1 cellular context compared by ENCODE assay signal in the genomic region with DNA sequence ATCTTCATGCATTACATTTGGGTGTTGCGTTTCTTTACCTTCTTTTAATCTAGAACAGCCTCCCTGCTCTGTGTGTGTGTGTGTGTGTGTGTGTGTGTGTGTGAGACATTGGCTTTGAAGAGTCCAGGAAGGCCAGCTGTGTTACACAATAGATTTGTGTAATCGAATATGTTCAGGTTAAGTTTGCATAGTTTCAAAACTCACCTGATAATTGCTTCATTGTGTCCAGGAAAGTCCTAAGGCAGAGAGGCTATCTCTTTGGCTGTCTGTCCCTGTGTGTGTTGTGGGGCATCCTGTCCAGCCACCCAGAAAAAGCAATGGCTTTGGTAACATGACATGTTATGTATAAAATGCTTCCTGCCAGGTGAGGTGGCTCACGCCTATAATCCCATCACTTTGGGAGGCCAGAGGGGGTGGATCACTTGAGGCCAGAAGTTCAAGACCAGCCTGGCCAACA.
A peak's percentile ranks its signal among the peaks of the same experiment; 100 is the strongest.
TF ChIP-seq lines count a peak whose summit lies in the region.

No MANE protein-coding gene starts in this region.

TF ChIP-seq in HepG2, 621 proteins besides CTCF, POLR2A, EP300 and RAD21 (continued from another document and continues in another):
- TF ChIP-seq, protein P1, sequence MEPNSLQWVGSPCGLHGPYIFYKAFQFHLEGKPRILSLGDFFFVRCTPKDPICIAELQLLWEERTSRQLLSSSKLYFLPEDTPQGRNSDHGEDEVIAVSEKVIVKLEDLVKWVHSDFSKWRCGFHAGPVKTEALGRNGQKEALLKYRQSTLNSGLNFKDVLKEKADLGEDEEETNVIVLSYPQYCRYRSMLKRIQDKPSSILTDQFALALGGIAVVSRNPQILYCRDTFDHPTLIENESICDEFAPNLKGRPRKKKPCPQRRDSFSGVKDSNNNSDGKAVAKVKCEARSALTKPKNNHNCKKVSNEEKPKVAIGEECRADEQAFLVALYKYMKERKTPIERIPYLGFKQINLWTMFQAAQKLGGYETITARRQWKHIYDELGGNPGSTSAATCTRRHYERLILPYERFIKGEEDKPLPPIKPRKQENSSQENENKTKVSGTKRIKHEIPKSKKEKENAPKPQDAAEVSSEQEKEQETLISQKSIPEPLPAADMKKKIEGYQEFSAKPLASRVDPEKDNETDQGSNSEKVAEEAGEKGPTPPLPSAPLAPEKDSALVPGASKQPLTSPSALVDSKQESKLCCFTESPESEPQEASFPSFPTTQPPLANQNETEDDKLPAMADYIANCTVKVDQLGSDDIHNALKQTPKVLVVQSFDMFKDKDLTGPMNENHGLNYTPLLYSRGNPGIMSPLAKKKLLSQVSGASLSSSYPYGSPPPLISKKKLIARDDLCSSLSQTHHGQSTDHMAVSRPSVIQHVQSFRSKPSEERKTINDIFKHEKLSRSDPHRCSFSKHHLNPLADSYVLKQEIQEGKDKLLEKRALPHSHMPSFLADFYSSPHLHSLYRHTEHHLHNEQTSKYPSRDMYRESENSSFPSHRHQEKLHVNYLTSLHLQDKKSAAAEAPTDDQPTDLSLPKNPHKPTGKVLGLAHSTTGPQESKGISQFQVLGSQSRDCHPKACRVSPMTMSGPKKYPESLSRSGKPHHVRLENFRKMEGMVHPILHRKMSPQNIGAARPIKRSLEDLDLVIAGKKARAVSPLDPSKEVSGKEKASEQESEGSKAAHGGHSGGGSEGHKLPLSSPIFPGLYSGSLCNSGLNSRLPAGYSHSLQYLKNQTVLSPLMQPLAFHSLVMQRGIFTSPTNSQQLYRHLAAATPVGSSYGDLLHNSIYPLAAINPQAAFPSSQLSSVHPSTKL (CRISPR knock-in tag; IDR thresholded peaks at IDR 0.05), result peak; percentile 44; the same call in 1 of the 2 replicates
- TF ChIP-seq ZNF331 (CRISPR knock-in tag; IDR thresholded peaks at IDR 0.05) (peak; percentile 35; the same call in 1 of the 2 replicates), XBP1 (CRISPR knock-in tag; IDR thresholded peaks at IDR 0.05) (no peak), PLRG1 (conservative IDR thresholded peaks at IDR 0.05) (no peak), SIN3B (IDR thresholded peaks at IDR 0.05; ENCODE audit: low read length) (no peak), HNRNPK (IDR thresholded peaks at IDR 0.05; ENCODE audit: low read depth, low read length, poor library complexity, severe bottlenecking) (no peak), PHF8 (CRISPR knock-in tag; IDR thresholded peaks at IDR 0.05) (no peak), CENPX (CRISPR knock-in tag; IDR thresholded peaks at IDR 0.05) (no peak), BHLHE40 (IDR thresholded peaks at IDR 0.05; ENCODE audit: low read length) (no peak), ARNTL (CRISPR knock-in tag; IDR thresholded peaks at IDR 0.05) (peak; percentile 51; the same call in 1 of the 2 replicates), ZNF430 (CRISPR knock-in tag; IDR thresholded peaks at IDR 0.05) (no peak), ZNF792 (CRISPR knock-in tag; IDR thresholded peaks at IDR 0.05) (no peak), RARA (CRISPR knock-in tag; IDR thresholded peaks at IDR 0.05) (peak; percentile 79), ZNF432 (CRISPR knock-in tag; IDR thresholded peaks at IDR 0.05; ENCODE audit: borderline replicate concordance) (no peak), TEAD3 (CRISPR knock-in tag; optimal IDR thresholded peaks at IDR 0.05; ENCODE audit: borderline replicate concordance) (peak; percentile 36), EED (CRISPR knock-in tag; IDR thresholded peaks at IDR 0.05) (no peak), HNF4G (IDR thresholded peaks at IDR 0.05; ENCODE audit: borderline replicate concordance, low read depth, low read length) (peak; percentile 62), HNF4G (CRISPR knock-in tag; IDR thresholded peaks at IDR 0.05; ENCODE audit: borderline replicate concordance, low read depth) (no peak), TRIM24 (CRISPR knock-in tag; IDR thresholded peaks at IDR 0.05) (peak; percentile 74), DMAP1 (CRISPR knock-in tag; IDR thresholded peaks at IDR 0.05) (no peak), ZNF20 (CRISPR knock-in tag; IDR thresholded peaks at IDR 0.05) (no peak), SRSF9 (IDR thresholded peaks at IDR 0.05; ENCODE audit: borderline replicate concordance, insufficient read depth, low read depth, low read length, poor library complexity, severe bottlenecking) (no peak), AHR (CRISPR knock-in tag; IDR thresholded peaks at IDR 0.05) (no peak), TBX3 (IDR thresholded peaks at IDR 0.05; ENCODE audit: borderline replicate concordance) (peak; percentile 32; the same call in 1 of the 2 replicates), NR2F1 (CRISPR knock-in tag; IDR thresholded peaks at IDR 0.05) (no peak), SRY (CRISPR knock-in tag; IDR thresholded peaks at IDR 0.05) (no peak), RARG (CRISPR knock-in tag; IDR thresholded peaks at IDR 0.05; ENCODE audit: low read depth) (no peak), ZNF766 (CRISPR knock-in tag; IDR thresholded peaks at IDR 0.05; ENCODE audit: borderline replicate concordance) (no peak), ZNF703 (CRISPR knock-in tag; IDR thresholded peaks at IDR 0.05; ENCODE audit: borderline replicate concordance) (0 out of 2 replicates have a peak, but pooled peaks have one; percentile 38), ZBTB1 (CRISPR knock-in tag; IDR thresholded peaks at IDR 0.05; ENCODE audit: borderline replicate concordance) (no peak), ZNF160 (CRISPR knock-in tag; IDR thresholded peaks at IDR 0.05) (no peak), ZNF10 (CRISPR knock-in tag; IDR thresholded peaks at IDR 0.05; ENCODE audit: borderline replicate concordance, low read depth) (no peak), GATAD2A (CRISPR knock-in tag; IDR thresholded peaks at IDR 0.05) (peak; percentile 74), ZNF296 (CRISPR knock-in tag; conservative IDR thresholded peaks at IDR 0.05) (no peak), MBNL3 (CRISPR knock-in tag; conservative IDR thresholded peaks at IDR 0.05) (no peak), NCOA2 (CRISPR knock-in tag; IDR thresholded peaks at IDR 0.05) (peak; percentile 81)
- TF ChIP-seq, protein P2, sequence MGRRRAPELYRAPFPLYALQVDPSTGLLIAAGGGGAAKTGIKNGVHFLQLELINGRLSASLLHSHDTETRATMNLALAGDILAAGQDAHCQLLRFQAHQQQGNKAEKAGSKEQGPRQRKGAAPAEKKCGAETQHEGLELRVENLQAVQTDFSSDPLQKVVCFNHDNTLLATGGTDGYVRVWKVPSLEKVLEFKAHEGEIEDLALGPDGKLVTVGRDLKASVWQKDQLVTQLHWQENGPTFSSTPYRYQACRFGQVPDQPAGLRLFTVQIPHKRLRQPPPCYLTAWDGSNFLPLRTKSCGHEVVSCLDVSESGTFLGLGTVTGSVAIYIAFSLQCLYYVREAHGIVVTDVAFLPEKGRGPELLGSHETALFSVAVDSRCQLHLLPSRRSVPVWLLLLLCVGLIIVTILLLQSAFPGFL (CRISPR knock-in tag; IDR thresholded peaks at IDR 0.05), result no peak
- TF ChIP-seq, protein P3, sequence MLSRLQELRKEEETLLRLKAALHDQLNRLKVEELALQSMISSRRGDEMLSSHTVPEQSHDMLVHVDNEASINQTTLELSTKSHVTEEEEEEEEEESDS (CRISPR knock-in tag; IDR thresholded peaks at IDR 0.05; ENCODE audit: borderline replicate concordance), result 0 out of 2 replicates have a peak, but pooled peaks have one; percentile 27
- TF ChIP-seq, protein P4, sequence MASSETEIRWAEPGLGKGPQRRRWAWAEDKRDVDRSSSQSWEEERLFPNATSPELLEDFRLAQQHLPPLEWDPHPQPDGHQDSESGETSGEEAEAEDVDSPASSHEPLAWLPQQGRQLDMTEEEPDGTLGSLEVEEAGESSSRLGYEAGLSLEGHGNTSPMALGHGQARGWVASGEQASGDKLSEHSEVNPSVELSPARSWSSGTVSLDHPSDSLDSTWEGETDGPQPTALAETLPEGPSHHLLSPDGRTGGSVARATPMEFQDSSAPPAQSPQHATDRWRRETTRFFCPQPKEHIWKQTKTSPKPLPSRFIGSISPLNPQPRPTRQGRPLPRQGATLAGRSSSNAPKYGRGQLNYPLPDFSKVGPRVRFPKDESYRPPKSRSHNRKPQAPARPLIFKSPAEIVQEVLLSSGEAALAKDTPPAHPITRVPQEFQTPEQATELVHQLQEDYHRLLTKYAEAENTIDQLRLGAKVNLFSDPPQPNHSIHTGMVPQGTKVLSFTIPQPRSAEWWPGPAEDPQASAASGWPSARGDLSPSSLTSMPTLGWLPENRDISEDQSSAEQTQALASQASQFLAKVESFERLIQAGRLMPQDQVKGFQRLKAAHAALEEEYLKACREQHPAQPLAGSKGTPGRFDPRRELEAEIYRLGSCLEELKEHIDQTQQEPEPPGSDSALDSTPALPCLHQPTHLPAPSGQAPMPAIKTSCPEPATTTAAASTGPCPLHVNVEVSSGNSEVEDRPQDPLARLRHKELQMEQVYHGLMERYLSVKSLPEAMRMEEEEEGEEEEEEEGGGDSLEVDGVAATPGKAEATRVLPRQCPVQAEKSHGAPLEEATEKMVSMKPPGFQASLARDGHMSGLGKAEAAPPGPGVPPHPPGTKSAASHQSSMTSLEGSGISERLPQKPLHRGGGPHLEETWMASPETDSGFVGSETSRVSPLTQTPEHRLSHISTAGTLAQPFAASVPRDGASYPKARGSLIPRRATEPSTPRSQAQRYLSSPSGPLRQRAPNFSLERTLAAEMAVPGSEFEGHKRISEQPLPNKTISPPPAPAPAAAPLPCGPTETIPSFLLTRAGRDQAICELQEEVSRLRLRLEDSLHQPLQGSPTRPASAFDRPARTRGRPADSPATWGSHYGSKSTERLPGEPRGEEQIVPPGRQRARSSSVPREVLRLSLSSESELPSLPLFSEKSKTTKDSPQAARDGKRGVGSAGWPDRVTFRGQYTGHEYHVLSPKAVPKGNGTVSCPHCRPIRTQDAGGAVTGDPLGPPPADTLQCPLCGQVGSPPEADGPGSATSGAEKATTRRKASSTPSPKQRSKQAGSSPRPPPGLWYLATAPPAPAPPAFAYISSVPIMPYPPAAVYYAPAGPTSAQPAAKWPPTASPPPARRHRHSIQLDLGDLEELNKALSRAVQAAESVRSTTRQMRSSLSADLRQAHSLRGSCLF (CRISPR knock-in tag; IDR thresholded peaks at IDR 0.05; ENCODE audit: borderline replicate concordance), result no peak
- TF ChIP-seq, protein P5, sequence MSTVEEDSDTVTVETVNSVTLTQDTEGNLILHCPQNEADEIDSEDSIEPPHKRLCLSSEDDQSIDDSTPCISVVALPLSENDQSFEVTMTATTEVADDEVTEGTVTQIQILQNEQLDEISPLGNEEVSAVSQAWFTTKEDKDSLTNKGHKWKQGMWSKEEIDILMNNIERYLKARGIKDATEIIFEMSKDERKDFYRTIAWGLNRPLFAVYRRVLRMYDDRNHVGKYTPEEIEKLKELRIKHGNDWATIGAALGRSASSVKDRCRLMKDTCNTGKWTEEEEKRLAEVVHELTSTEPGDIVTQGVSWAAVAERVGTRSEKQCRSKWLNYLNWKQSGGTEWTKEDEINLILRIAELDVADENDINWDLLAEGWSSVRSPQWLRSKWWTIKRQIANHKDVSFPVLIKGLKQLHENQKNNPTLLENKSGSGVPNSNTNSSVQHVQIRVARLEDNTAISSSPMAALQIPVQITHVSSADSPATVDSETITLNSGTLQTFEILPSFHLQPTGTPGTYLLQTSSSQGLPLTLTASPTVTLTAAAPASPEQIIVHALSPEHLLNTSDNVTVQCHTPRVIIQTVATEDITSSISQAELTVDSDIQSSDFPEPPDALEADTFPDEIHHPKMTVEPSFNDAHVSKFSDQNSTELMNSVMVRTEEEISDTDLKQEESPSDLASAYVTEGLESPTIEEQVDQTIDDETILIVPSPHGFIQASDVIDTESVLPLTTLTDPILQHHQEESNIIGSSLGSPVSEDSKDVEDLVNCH (CRISPR knock-in tag; IDR thresholded peaks at IDR 0.05), result no peak
- TF ChIP-seq, protein P6, sequence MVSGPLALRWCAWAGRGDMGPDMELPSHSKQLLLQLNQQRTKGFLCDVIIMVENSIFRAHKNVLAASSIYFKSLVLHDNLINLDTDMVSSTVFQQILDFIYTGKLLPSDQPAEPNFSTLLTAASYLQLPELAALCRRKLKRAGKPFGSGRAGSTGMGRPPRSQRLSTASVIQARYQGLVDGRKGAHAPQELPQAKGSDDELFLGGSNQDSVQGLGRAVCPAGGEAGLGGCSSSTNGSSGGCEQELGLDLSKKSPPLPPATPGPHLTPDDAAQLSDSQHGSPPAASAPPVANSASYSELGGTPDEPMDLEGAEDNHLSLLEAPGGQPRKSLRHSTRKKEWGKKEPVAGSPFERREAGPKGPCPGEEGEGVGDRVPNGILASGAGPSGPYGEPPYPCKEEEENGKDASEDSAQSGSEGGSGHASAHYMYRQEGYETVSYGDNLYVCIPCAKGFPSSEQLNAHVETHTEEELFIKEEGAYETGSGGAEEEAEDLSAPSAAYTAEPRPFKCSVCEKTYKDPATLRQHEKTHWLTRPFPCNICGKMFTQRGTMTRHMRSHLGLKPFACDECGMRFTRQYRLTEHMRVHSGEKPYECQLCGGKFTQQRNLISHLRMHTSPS (CRISPR knock-in tag; IDR thresholded peaks at IDR 0.05; ENCODE audit: low read depth), result no peak
- TF ChIP-seq, protein P7, sequence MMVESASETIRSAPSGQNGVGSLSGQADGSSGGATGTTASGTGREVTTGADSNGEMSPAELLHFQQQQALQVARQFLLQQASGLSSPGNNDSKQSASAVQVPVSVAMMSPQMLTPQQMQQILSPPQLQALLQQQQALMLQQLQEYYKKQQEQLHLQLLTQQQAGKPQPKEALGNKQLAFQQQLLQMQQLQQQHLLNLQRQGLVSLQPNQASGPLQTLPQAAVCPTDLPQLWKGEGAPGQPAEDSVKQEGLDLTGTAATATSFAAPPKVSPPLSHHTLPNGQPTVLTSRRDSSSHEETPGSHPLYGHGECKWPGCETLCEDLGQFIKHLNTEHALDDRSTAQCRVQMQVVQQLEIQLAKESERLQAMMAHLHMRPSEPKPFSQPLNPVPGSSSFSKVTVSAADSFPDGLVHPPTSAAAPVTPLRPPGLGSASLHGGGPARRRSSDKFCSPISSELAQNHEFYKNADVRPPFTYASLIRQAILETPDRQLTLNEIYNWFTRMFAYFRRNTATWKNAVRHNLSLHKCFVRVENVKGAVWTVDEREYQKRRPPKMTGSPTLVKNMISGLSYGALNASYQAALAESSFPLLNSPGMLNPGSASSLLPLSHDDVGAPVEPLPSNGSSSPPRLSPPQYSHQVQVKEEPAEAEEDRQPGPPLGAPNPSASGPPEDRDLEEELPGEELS (CRISPR knock-in tag; IDR thresholded peaks at IDR 0.05), result peak; percentile 77
- TF ChIP-seq, protein P8, sequence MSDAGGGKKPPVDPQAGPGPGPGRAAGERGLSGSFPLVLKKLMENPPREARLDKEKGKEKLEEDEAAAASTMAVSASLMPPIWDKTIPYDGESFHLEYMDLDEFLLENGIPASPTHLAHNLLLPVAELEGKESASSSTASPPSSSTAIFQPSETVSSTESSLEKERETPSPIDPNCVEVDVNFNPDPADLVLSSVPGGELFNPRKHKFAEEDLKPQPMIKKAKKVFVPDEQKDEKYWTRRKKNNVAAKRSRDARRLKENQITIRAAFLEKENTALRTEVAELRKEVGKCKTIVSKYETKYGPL (CRISPR knock-in tag; IDR thresholded peaks at IDR 0.05), result peak; percentile 45; the same call in 1 of the 2 replicates
- TF ChIP-seq, protein P9, sequence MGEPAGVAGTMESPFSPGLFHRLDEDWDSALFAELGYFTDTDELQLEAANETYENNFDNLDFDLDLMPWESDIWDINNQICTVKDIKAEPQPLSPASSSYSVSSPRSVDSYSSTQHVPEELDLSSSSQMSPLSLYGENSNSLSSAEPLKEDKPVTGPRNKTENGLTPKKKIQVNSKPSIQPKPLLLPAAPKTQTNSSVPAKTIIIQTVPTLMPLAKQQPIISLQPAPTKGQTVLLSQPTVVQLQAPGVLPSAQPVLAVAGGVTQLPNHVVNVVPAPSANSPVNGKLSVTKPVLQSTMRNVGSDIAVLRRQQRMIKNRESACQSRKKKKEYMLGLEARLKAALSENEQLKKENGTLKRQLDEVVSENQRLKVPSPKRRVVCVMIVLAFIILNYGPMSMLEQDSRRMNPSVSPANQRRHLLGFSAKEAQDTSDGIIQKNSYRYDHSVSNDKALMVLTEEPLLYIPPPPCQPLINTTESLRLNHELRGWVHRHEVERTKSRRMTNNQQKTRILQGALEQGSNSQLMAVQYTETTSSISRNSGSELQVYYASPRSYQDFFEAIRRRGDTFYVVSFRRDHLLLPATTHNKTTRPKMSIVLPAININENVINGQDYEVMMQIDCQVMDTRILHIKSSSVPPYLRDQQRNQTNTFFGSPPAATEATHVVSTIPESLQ (CRISPR knock-in tag; conservative IDR thresholded peaks at IDR 0.05), result no peak
